ENCODE assay signal across 8 cellular contexts in the genomic region with DNA sequence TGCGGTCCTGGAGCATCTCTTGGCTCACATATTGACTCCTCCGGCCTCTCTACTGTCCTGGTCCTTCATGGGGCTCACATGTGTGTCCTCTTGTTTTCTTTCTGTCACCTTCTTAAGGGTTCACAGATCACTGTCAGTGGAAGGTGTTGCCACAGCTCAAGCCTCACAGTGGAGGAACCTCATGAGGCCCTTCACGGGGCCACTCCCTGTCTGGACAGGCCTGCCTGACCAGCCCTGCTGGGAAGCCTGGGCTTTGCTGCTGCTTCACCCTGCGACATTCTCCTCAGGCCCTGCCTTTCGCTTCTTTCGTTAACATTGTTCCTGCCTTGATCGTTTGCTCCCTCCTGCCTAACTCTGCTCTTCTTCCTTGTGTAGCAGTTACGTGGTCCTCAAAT. TPM values are rescaled to one million over a fixed set of nuclear protein-coding genes. Genes with fewer than 3 reads are reported as not detected.
A peak's percentile ranks its signal among the peaks of the same experiment; 100 is the strongest.
DNase-seq lines count a peak whose midpoint lies in the region; ATAC-seq and TF ChIP-seq lines count a peak whose summit lies in the region.

No MANE protein-coding gene starts in this region.

- no peaks in the 10 kb centered on the region for H3K27me3 Mint-ChIP-seq in activated CD4-positive, alpha-beta T cell treated with anti-CD3 and anti-CD28 coated beads, Interleukin-2, amount 10 ng/mL, durations not matched to agents 7 days and 5 days
- no peaks in the 10 kb centered on the region for H3K27me3 Mint-ChIP-seq in MCF 10A (ENCODE audit: insufficient read depth, unreplicated experiment)

- H2BK5ac ChIP-seq in mesenchymal stem cell (ENCODE audit: low read depth, low read length, poor library complexity, severe bottlenecking): no peak overlapping the region

- peak overlapping the region in 1 of 2 experiments; percentile 0 for H2BK12ac ChIP-seq in mesenchymal stem cell (ENCODE audit: low read length in 2 of 2)

- H3K9me3 ChIP-seq in mesenchymal stem cell (ENCODE audit: control insufficient read depth, low read length) (no peaks in the 10 kb centered on the region), upper lobe of left lung (no peaks in the 10 kb centered on the region)

- intact Hi-C loops in MCF 10A (cut with micrococcal nuclease): loop anchor here (2.0 kb wide), 1 partner anchor 253 kb away; no protein-coding TSS in a partner anchor

- H4K91ac ChIP-seq in mesenchymal stem cell (ENCODE audit: low read length): no peak overlapping the region

- H3K18ac ChIP-seq in mesenchymal stem cell (ENCODE audit: low read depth in 1 of 2, low read length in 2 of 2): peak overlapping the region in 1 of 2 experiments; percentile 3

- no peak for TF ChIP-seq CTCF in MCF 10A (IDR thresholded peaks at IDR 0.05; ENCODE audit: unreplicated experiment)
- no peak for TF ChIP-seq CTCF in upper lobe of left lung (IDR thresholded peaks at IDR 0.05)

- H2BK120ac ChIP-seq in mesenchymal stem cell (ENCODE audit: low read depth, low read length): peak overlapping the region; percentile 69

- peak overlapping the region; percentile 72 for H3K4me3 Mint-ChIP-seq in activated CD4-positive, alpha-beta T cell treated with anti-CD3 and anti-CD28 coated beads, Interleukin-2, amount 10 ng/mL, durations not matched to agents 7 days and 5 days
- H3K4me3 Mint-ChIP-seq in MCF 10A (ENCODE audit: unreplicated experiment): no peak overlapping the region

- POLR2A ChIA-PET in activated CD4-positive, alpha-beta T cell treated with anti-CD3 and anti-CD28 coated beads, Interleukin-2, amount 10 ng/mL, durations not matched to agents 7 days and 5 days (lab: Charles Lee): interaction anchor here (0.6 kb wide), 1 partner anchor 174 kb away, joined by 4 read pairs; the partner anchor contains the start of gene OGFOD3
- POLR2A ChIA-PET in MCF 10A (lab: Yijun Ruan, JAX): interaction anchor here (0.6 to 1.2 kb wide), 3 partner anchors 21 to 253 kb away, joined by 3 to 4 read pairs (median 4); no protein-coding TSS in a partner anchor

- WGBS in mesenchymal stem cell: 72% methylated on average over 8 of the region's 8 CpGs
- WGBS in upper lobe of left lung, 2 donors: 24 to 39% methylated on average over 8 of the region's 8 CpGs

- no peak overlapping the region for H3K4me2 ChIP-seq in mesenchymal stem cell (ENCODE audit: low read length, poor library complexity, severe bottlenecking)

- H3K4me3 ChIP-seq in mesenchymal stem cell (ENCODE audit: insufficient read depth in 1 of 2, low read depth in 1 of 2, low read length in 2 of 2) (peak overlapping the region in 1 of 2 experiments; percentile 41), upper lobe of left lung (peak overlapping the region in 3 of 4 donors; percentile 51 to 61 (median 55))

- peaks cover 23% of the 10 kb centered on the region for H3K36me3 Mint-ChIP-seq in activated CD4-positive, alpha-beta T cell treated with anti-CD3 and anti-CD28 coated beads, Interleukin-2, amount 10 ng/mL, durations not matched to agents 7 days and 5 days (ENCODE audit: low read depth)
- H3K36me3 Mint-ChIP-seq in MCF 10A (ENCODE audit: insufficient read depth, unreplicated experiment): peaks cover 67% of the 10 kb centered on the region

- H2AFZ ChIP-seq in mesenchymal stem cell (ENCODE audit: low read depth, low read length): no peak overlapping the region

- peak; percentile 54 to 78 for ATAC-seq in upper lobe of left lung (ENCODE audit: low FRiP score in 2 of 2)

- no peak overlapping the region for H3K14ac ChIP-seq in mesenchymal stem cell (ENCODE audit: low read length in 2 of 2)

- H3K27ac Mint-ChIP-seq in activated CD4-positive, alpha-beta T cell treated with anti-CD3 and anti-CD28 coated beads, Interleukin-2, amount 10 ng/mL, durations not matched to agents 7 days and 5 days: peak overlapping the region; percentile 95
- peak overlapping the region; percentile 59 for H3K27ac Mint-ChIP-seq in MCF 10A (ENCODE audit: low read depth, unreplicated experiment)

- H3K27ac ChIP-seq in mesenchymal stem cell (ENCODE audit: low read length, poor library complexity, severe bottlenecking) (peak overlapping the region; percentile 53), upper lobe of left lung (peak overlapping the region; percentile 85 to 95 (median 92))

- H3K9me3 Mint-ChIP-seq in activated CD4-positive, alpha-beta T cell treated with anti-CD3 and anti-CD28 coated beads, Interleukin-2, amount 10 ng/mL, durations not matched to agents 7 days and 5 days: no peaks in the 10 kb centered on the region
- H3K9me3 Mint-ChIP-seq in MCF 10A (ENCODE audit: unreplicated experiment): no peaks in the 10 kb centered on the region

- peaks cover 21% of the 10 kb centered on the region for H3K4me1 ChIP-seq in mesenchymal stem cell (ENCODE audit: control insufficient read depth, insufficient read depth, low read depth, low read length)
- peaks cover 31 to 49% (median 40%) of the 10 kb centered on the region in 4 donors for H3K4me1 ChIP-seq in upper lobe of left lung

- H4K8ac ChIP-seq in mesenchymal stem cell (ENCODE audit: low read length): peak overlapping the region; percentile 21

- H3K4me1 Mint-ChIP-seq in activated CD4-positive, alpha-beta T cell treated with anti-CD3 and anti-CD28 coated beads, Interleukin-2, amount 10 ng/mL, durations not matched to agents 7 days and 5 days: peaks cover 52% of the 10 kb centered on the region
- H3K4me1 Mint-ChIP-seq in MCF 10A (ENCODE audit: insufficient read depth, unreplicated experiment): peaks cover 6% of the 10 kb centered on the region

- CTCF ChIA-PET in activated CD4-positive, alpha-beta T cell treated with anti-CD3 and anti-CD28 coated beads, Interleukin-2, amount 10 ng/mL, durations not matched to agents 7 days and 5 days (lab: Charles Lee): interaction anchor here (1.2 to 1.7 kb wide), 3 partner anchors 11 to 37 kb away, joined by 3 to 6 read pairs (median 6); no protein-coding TSS in a partner anchor
- CTCF ChIA-PET in MCF 10A (lab: Yijun Ruan, JAX): interaction anchor here (1.3 kb wide), 1 partner anchor 38 kb away, joined by 4 read pairs; no protein-coding TSS in a partner anchor

- peak overlapping the region; percentile 88 for H2AK5ac ChIP-seq in mesenchymal stem cell (ENCODE audit: low read length, severe bottlenecking)

- H3K27me3 ChIP-seq in mesenchymal stem cell (ENCODE audit: control insufficient read depth in 1 of 2, insufficient read depth in 1 of 2, low read length in 2 of 2) (no peaks in the 10 kb centered on the region), upper lobe of left lung (no peaks in the 10 kb centered on the region)

- peak in 1 of 4 donors; percentile 46 for TF ChIP-seq POLR2A in upper lobe of left lung (IDR thresholded peaks at IDR 0.05)

- no peak overlapping the region for H2BK15ac ChIP-seq in mesenchymal stem cell (ENCODE audit: low read depth, poor library complexity, severe bottlenecking)

- TF ChIP-seq EP300 in upper lobe of left lung (IDR thresholded peaks at IDR 0.05): no peak

- no peak for DNase-seq in activated CD4-positive, alpha-beta T cell treated with anti-CD3 and anti-CD28 coated beads, Interleukin-2, amount 10 ng/mL, durations not matched to agents 7 days and 5 days
- no peak for DNase-seq in activated CD4-positive, alpha-beta T cell treated with anti-CD3 and anti-CD28 coated beads for 48 hours
- DNase-seq in MCF 10A (ENCODE audit: unreplicated experiment) (no peak), mesenchymal stem cell (peak; percentile 33), upper lobe of left lung (peak in 1 of 2 donors; percentile 91), NCI-H2081 (lab: John Stamatoyannopoulos, UW) (no peak), ecto neural progenitor cell (ENCODE audit: low spot score) (no peak), HK-2 (ENCODE audit: unreplicated experiment) (no peak)

- BruUV-seq in MCF 10A (replicated peaks; lab: Mats Ljungman, UMichigan): no TSS peak

- peak overlapping the region; percentile 91 for H3K9ac ChIP-seq in mesenchymal stem cell (ENCODE audit: low read length)

- H3K23ac ChIP-seq in mesenchymal stem cell (ENCODE audit: low read length in 2 of 2): no peak overlapping the region

- peaks cover 29% of the 10 kb centered on the region for H3K79me1 ChIP-seq in mesenchymal stem cell (replicated peaks; ENCODE audit: low read length, poor library complexity, severe bottlenecking)

- peak overlapping the region in 1 of 2 experiments; percentile 37 for H3K4ac ChIP-seq in mesenchymal stem cell (ENCODE audit: low read depth in 1 of 2, low read length in 2 of 2)

- H3K36me3 ChIP-seq in mesenchymal stem cell (ENCODE audit: control insufficient read depth in 1 of 2, insufficient read depth in 2 of 2, low read depth in 1 of 2, low read length in 2 of 2) (peaks cover 40 to 59% of the 10 kb centered on the region in 2 experiments), upper lobe of left lung (peaks cover 3 to 33% (median 21%) of the 10 kb centered on the region in 4 donors)

RNA-seq across cellular contexts. Expression of gene WDR45B, which starts 56.0 kb away (rescaled TPM):
- 10 to 100 TPM; 33.5 to 36.4 TPM for total RNA-seq in activated CD4-positive, alpha-beta T cell treated with anti-CD3 and anti-CD28 coated beads, Interleukin-2, amount 10 ng/mL, durations not matched to agents 7 days and 5 days
- total RNA-seq in MCF 10A (2022): 87.3 and 88.3 TPM in 2 replicates
- 65.7 TPM for polyA plus RNA-seq in mesenchymal stem cell (2013, experiment 1 of 2)
- polyA plus RNA-seq in mesenchymal stem cell (2013, experiment 2 of 2): 65.3 TPM
- 10 to 100 TPM; 54.9 to 90.0 (median 74.3) TPM for total RNA-seq in upper lobe of left lung
